9 cellular contexts compared by ENCODE assay signal in genomic region chrX:100994352-100995281, GRCh38. TPM values are rescaled to one million over a fixed set of nuclear protein-coding genes. Genes with fewer than 3 reads are reported as not detected.
DNase-seq lines count a peak whose midpoint lies in the region; ATAC-seq, FAIRE-seq and TF ChIP-seq lines count a peak whose summit lies in the region.
"Had no signal": no experiment of that assay in that cellular context is flagged by ENCODE, and none has a peak within 500 bp of the region (broad histone marks: within the 10 kb centered on the region; RNA-seq: fewer than 3 reads in every experiment).

No MANE protein-coding gene starts in this region.

- H4K20me1 ChIP-seq in astrocyte (ENCODE audit: insufficient read depth, low read length): no peaks in the 10 kb centered on the region
- no peaks in the 10 kb centered on the region for H4K20me1 ChIP-seq in H9 (ENCODE audit: control insufficient read depth, insufficient read depth, insufficient read length)

- no peak overlapping the region for H2BK20ac ChIP-seq in H9 (ENCODE audit: low read depth, low read length, poor library complexity, severe bottlenecking)

- no peak overlapping the region for H2AFZ ChIP-seq in astrocyte (ENCODE audit: low read depth, low read length)
- no peak overlapping the region for H2AFZ ChIP-seq in H9 (ENCODE audit: low read length)

- H3K36me3 ChIP-seq in astrocyte (ENCODE audit: insufficient read depth, low read length) (no peaks in the 10 kb centered on the region), ascending aorta (no peaks in the 10 kb centered on the region), sigmoid colon (no peaks in the 10 kb centered on the region)

- H3K4me3 Mint-ChIP-seq in astrocyte (ENCODE audit: unreplicated experiment) (peak overlapping the region; percentile 2), H9 (no peak overlapping the region)
- H3K4me3 Mint-ChIP-seq: activated naive CD8-positive, alpha-beta T cell had no signal

- H3K14ac ChIP-seq in H9 (ENCODE audit: insufficient read depth, low read length): no peak overlapping the region

- H4K8ac ChIP-seq in H9 (replicated peaks; ENCODE audit: insufficient read length, low read depth, low read length): no peak overlapping the region

- H3K23ac ChIP-seq in H9 (ENCODE audit: insufficient read length, low read depth, low read length): no peak overlapping the region

- H3K27ac ChIP-seq in astrocyte (ENCODE audit: low read depth, low read length): peak overlapping the region; percentile 95
- no peak overlapping the region for H3K27ac ChIP-seq in ascending aorta
- no peak overlapping the region for H3K27ac ChIP-seq in sigmoid colon
- no peak overlapping the region for H3K27ac ChIP-seq in H9 (ENCODE audit: insufficient read length, low read depth, low read length)

- H3K4me1 ChIP-seq in astrocyte (ENCODE audit: insufficient read depth, low read length): peaks cover 17% of the 10 kb centered on the region
- H3K4me1 ChIP-seq in ascending aorta: no peaks in the 10 kb centered on the region
- no peaks in the 10 kb centered on the region for H3K4me1 ChIP-seq in sigmoid colon
- no peaks in the 10 kb centered on the region for H3K4me1 ChIP-seq in H9 (ENCODE audit: insufficient read depth, low read length)

- peak; percentile 37 for FAIRE-seq in astrocyte (lab: Jason Lieb, UNC)

- peak; percentile 88 for ATAC-seq in GM19043 (IDR thresholded peaks at IDR 0.05; ENCODE audit: low read depth, unreplicated experiment)
- ATAC-seq in HG03460 (IDR thresholded peaks at IDR 0.05; ENCODE audit: unreplicated experiment): peak; percentile 86
- peak; percentile 95 for ATAC-seq in stimulated activated naive CD8-positive, alpha-beta T cell treated with anti-CD3 and anti-CD28 coated beads, Interleukin-15, Interleukin-2, amounts not matched to agents 100 U/mL and 50 U/mL, for 24 hours

- no peak overlapping the region for H3K56ac ChIP-seq in H9 (ENCODE audit: insufficient read length, low read depth, low read length)

- H3K23me2 ChIP-seq in H9 (ENCODE audit: insufficient read length, low read depth, low read length, poor library complexity, severe bottlenecking): no peaks in the 10 kb centered on the region

- TF ChIP-seq POLR2A in sigmoid colon (IDR thresholded peaks at IDR 0.05): no peak

- peaks cover 16% of the 10 kb centered on the region for H3K4me1 Mint-ChIP-seq in astrocyte (ENCODE audit: low read depth, unreplicated experiment)
- H3K4me1 Mint-ChIP-seq in H9: no peaks in the 10 kb centered on the region

- TF ChIP-seq CTCF in astrocyte (IDR thresholded peaks at IDR 0.05; ENCODE audit: insufficient read depth, low read depth, low read length) (no peak), ascending aorta (IDR thresholded peaks at IDR 0.05) (no peak), sigmoid colon (IDR thresholded peaks at IDR 0.05) (no peak), H9 (conservative IDR thresholded peaks at IDR 0.05) (no peak)

- peak; percentile 8 for DNase-seq in AG08396 (ENCODE audit: low spot score)
- DNase-seq in astrocyte (ENCODE audit: low read depth): peak; percentile 40
- DNase-seq in stimulated activated naive CD8-positive, alpha-beta T cell treated with anti-CD3 and anti-CD28 coated beads, Interleukin-15, Interleukin-2, amounts not matched to agents 100 U/mL and 50 U/mL, for 24 hours: peak; percentile 4
- DNase-seq in ascending aorta (ENCODE audit: low spot score in 2 of 2): no peak
- DNase-seq in sigmoid colon: no peak
- no peak for DNase-seq in H9

- no peaks in the 10 kb centered on the region for H3K9me3 Mint-ChIP-seq in astrocyte (ENCODE audit: unreplicated experiment)
- peaks cover 41 to 46% of the 10 kb centered on the region in 2 experiments for H3K9me3 Mint-ChIP-seq in H9

- no peak overlapping the region for H3K4ac ChIP-seq in H9 (ENCODE audit: low read depth, low read length)

- no peak overlapping the region for H4K5ac ChIP-seq in H9 (ENCODE audit: insufficient read length, low read depth, low read length)

- H3K79me1 ChIP-seq in H9 (ENCODE audit: insufficient read depth, low read depth, low read length, poor library complexity, severe bottlenecking): no peaks in the 10 kb centered on the region

- H3T11ph ChIP-seq in H9 (ENCODE audit: low read length): no peak overlapping the region

- no peak overlapping the region for H3K18ac ChIP-seq in H9 (ENCODE audit: insufficient read length, low read depth, low read length)

- no peak for TF ChIP-seq EP300 in sigmoid colon (IDR thresholded peaks at IDR 0.05)

- H3K27me3 Mint-ChIP-seq in astrocyte (ENCODE audit: low read depth, unreplicated experiment): no peaks in the 10 kb centered on the region
- no peaks in the 10 kb centered on the region for H3K27me3 Mint-ChIP-seq in H9 (ENCODE audit: low read depth)
- H3K27me3 Mint-ChIP-seq: activated naive CD8-positive, alpha-beta T cell had no signal

- H2AK5ac ChIP-seq in H9 (ENCODE audit: insufficient read length, low read length): no peak overlapping the region

- H3K9ac ChIP-seq in astrocyte (ENCODE audit: low read length) (peak overlapping the region; percentile 65), H9 (ENCODE audit: extremely low read depth, insufficient read length, low read length) (no peak overlapping the region)

- intact Hi-C loops in ascending aorta (cut with DNase I): no loop called here
- intact Hi-C loops in sigmoid colon (cut with DNase I): no loop called here

- H3K27me3 ChIP-seq in astrocyte (ENCODE audit: insufficient read depth, low read length) (no peaks in the 10 kb centered on the region), ascending aorta (no peaks in the 10 kb centered on the region), sigmoid colon (no peaks in the 10 kb centered on the region), H9 (ENCODE audit: insufficient read depth, low read length) (no peaks in the 10 kb centered on the region)

- H3K9me3 ChIP-seq in astrocyte (ENCODE audit: insufficient read depth, low read depth, low read length) (no peaks in the 10 kb centered on the region), ascending aorta (no peaks in the 10 kb centered on the region), sigmoid colon (no peaks in the 10 kb centered on the region), H9 (ENCODE audit: control insufficient read depth, low read depth, low read length) (peaks cover 46% of the 10 kb centered on the region)

- H4K91ac ChIP-seq in H9 (ENCODE audit: insufficient read length, low read depth, low read length): no peak overlapping the region

- H2BK5ac ChIP-seq in H9 (ENCODE audit: insufficient read length, low read length): no peak overlapping the region

- H3K79me2 ChIP-seq in astrocyte (ENCODE audit: insufficient read depth, low read length) (no peaks in the 10 kb centered on the region), H9 (ENCODE audit: insufficient read depth, low read length) (no peaks in the 10 kb centered on the region)

- H3K4me3 ChIP-seq in astrocyte (ENCODE audit: insufficient read depth, low read depth, low read length) (no peak overlapping the region), ascending aorta (no peak overlapping the region), sigmoid colon (no peak overlapping the region)

- H2BK120ac ChIP-seq in H9 (ENCODE audit: low read depth, low read length, poor library complexity, severe bottlenecking): no peak overlapping the region

- no peak overlapping the region for H2BK12ac ChIP-seq in H9 (ENCODE audit: insufficient read length, low read depth, low read length)

- WGBS in sigmoid colon, 2 donors: 78 to 85% methylated on average over 5 of the region's 5 CpGs
- no CpG with 5 or more reads among the region's 5 CpGs for WGBS in H9 (ENCODE audit: extremely low coverage, insufficient read length, low lambda C conversion rate)

- no peak overlapping the region for H2BK15ac ChIP-seq in H9 (ENCODE audit: low read depth, low read length)

- no peaks in the 10 kb centered on the region for H3K36me3 Mint-ChIP-seq in astrocyte (ENCODE audit: low read depth, unreplicated experiment)
- peaks cover 0 to 10% (median 0%) of the 10 kb centered on the region in 3 experiments; a peak in 3 of 7 replicates for H3K36me3 Mint-ChIP-seq in H9 (ENCODE audit: insufficient read depth in 1 of 3, low read depth in 3 of 3)

- H3K4me2 ChIP-seq in astrocyte (ENCODE audit: low read length) (peak overlapping the region; percentile 66), H9 (ENCODE audit: insufficient read depth, insufficient read length, low read length) (no peak overlapping the region)

- H3K27ac Mint-ChIP-seq in astrocyte (ENCODE audit: unreplicated experiment) (peak overlapping the region; percentile 87), H9 (no peak overlapping the region; a peak in 1 of 7 replicates)
- H3K27ac Mint-ChIP-seq: activated naive CD8-positive, alpha-beta T cell had no signal

RNA-seq across cellular contexts. Expression of gene ARL13A, which starts 25.1 kb away (rescaled TPM):
- total RNA-seq in astrocyte (not detected in 2 replicates), ascending aorta (not detected), sigmoid colon (not detected), H9 (2021) (not detected in 2 replicates)
- polyA plus RNA-seq in sigmoid colon: not detected

RNA-seq across cellular contexts. Expression of gene TRMT2B, which starts 57.3 kb away (rescaled TPM):
- 7.2 and 8.3 TPM in 2 replicates for total RNA-seq in astrocyte
- total RNA-seq in ascending aorta: 4.5 TPM
- 10 to 100 TPM; 13.9 to 20.1 (median 17.6) TPM for total RNA-seq in sigmoid colon
- polyA plus RNA-seq in sigmoid colon: 10 to 100 TPM in 2 of 3 donors, 1 to 10 TPM in 1; 9.6 to 13.8 (median 13.2) TPM
- 13.7 and 16.0 TPM in 2 replicates for total RNA-seq in H9 (2021)

Comparison
In these comparisons a context has a peak if more than half of its experiments do, and no peak if none do; other contexts are left out.
1. DNase-seq: peak in AG08396 (single experiment), astrocyte (single experiment) and stimulated activated naive CD8-positive, alpha-beta T cell treated with anti-CD3 and anti-CD28 coated beads, Interleukin-15, Interleukin-2, amounts not matched to agents 100 U/mL and 50 U/mL, for 24 hours (single experiment); none in ascending aorta (0 of 2), sigmoid colon (single experiment) and H9 (single experiment).
2. Peak in every context shown above with its lines, with median percentiles within 50 percentile points of each other: ATAC-seq.